1 cellular context compared by ENCODE assay signal in genomic region chr15:57746752-57747151, GRCh38.
TF ChIP-seq lines count a peak whose summit lies in the region.

No MANE protein-coding gene starts in this region.

TF ChIP-seq in HepG2, 621 proteins besides CTCF, POLR2A, EP300 and RAD21:
- TF ChIP-seq BRCA1 (CRISPR knock-in tag; IDR thresholded peaks at IDR 0.05): no peak
- TF ChIP-seq ZNF251 (CRISPR knock-in tag; IDR thresholded peaks at IDR 0.05): no peak
- TF ChIP-seq ZNF816 (CRISPR knock-in tag; IDR thresholded peaks at IDR 0.05; ENCODE audit: borderline replicate concordance): no peak
- TF ChIP-seq ZNF512B (CRISPR knock-in tag; IDR thresholded peaks at IDR 0.05; ENCODE audit: borderline replicate concordance): no peak
TF ChIP-seq in HepG2: peak in this region for 0.
